ENCODE assay signal across 8 cellular contexts in genomic region chr4:172830295-172830764, GRCh38.
DNase-seq lines count a peak whose midpoint lies in the region; ATAC-seq and TF ChIP-seq lines count a peak whose summit lies in the region.

No MANE protein-coding gene starts in this region.

- H3F3A ChIP-seq in DOHH2 (ENCODE audit: control insufficient read depth, insufficient read depth) (no peaks in the 10 kb centered on the region), Loucy (ENCODE audit: low read depth) (no peaks in the 10 kb centered on the region), neural cell (ENCODE audit: insufficient read depth, low read length, poor library complexity, severe bottlenecking) (no peaks in the 10 kb centered on the region)

- H3K4me2 ChIP-seq in DOHH2 (ENCODE audit: low read length): no peak overlapping the region
- no peak overlapping the region for H3K4me2 ChIP-seq in Loucy (ENCODE audit: low read depth, low read length, poor library complexity, severe bottlenecking)
- no peak overlapping the region for H3K4me2 ChIP-seq in neural cell (ENCODE audit: low read length)

- H3K36me3 ChIP-seq in DOHH2 (ENCODE audit: control insufficient read depth, low read length) (no peaks in the 10 kb centered on the region), Loucy (ENCODE audit: insufficient read depth, low read length) (no peaks in the 10 kb centered on the region), breast epithelium (no peaks in the 10 kb centered on the region), neural cell (ENCODE audit: insufficient read depth, low read length) (no peaks in the 10 kb centered on the region), aorta (ENCODE audit: control insufficient read depth in 1 of 2, insufficient read depth in 2 of 2, low read length in 1 of 2) (no peaks in the 10 kb centered on the region)

- intact Hi-C loops in breast epithelium (cut with DNase I; ENCODE audit: low total_unique reads) (no loop called here), aorta (cut with DNase I) (no loop called here), cardiac septum (cut with DNase I) (no loop called here)

- TF ChIP-seq CTCF in DOHH2 (IDR thresholded peaks at IDR 0.05; ENCODE audit: low read depth, low read length, poor library complexity, severe bottlenecking) (peak; percentile 67), Loucy (conservative IDR thresholded peaks at IDR 0.05; ENCODE audit: low read length) (peak; percentile 76), breast epithelium (IDR thresholded peaks at IDR 0.05) (peak; percentile 23 to 55 (median 44)), neural cell (IDR thresholded peaks at IDR 0.05; ENCODE audit: poor library complexity, severe bottlenecking) (peak; percentile 83)

- H2AFZ ChIP-seq in Loucy (ENCODE audit: low read length) (peak overlapping the region; percentile 26), neural cell (ENCODE audit: low read depth, low read length) (peak overlapping the region; percentile 10)

- no peaks in the 10 kb centered on the region for H3K4me1 ChIP-seq in DOHH2 (ENCODE audit: control insufficient read depth, low read length)
- H3K4me1 ChIP-seq in Loucy (ENCODE audit: insufficient read depth, low read length, poor library complexity, severe bottlenecking): no peaks in the 10 kb centered on the region
- no peaks in the 10 kb centered on the region for H3K4me1 ChIP-seq in breast epithelium
- H3K4me1 ChIP-seq in aorta (ENCODE audit: control insufficient read depth in 1 of 2, insufficient read depth in 2 of 2, low read length in 2 of 2): no peaks in the 10 kb centered on the region

- no peak for TF ChIP-seq EP300 in neural cell (conservative IDR thresholded peaks at IDR 0.05; ENCODE audit: poor library complexity, severe bottlenecking)

- DNase-seq in breast epithelium (ENCODE audit: low spot score in 2 of 2) (no peak), aorta (no peak), cardiac septum (ENCODE audit: low spot score) (no peak)
- no peak for DNase-seq in activated naive CD4-positive, alpha-beta T cell treated with Interleukin-2 at 50 U/mL for 16 hours

- H3K9me2 ChIP-seq in DOHH2 (replicated peaks; ENCODE audit: control insufficient read depth, low read length) (no peaks in the 10 kb centered on the region), Loucy (replicated peaks; ENCODE audit: low read depth, low read length) (no peaks in the 10 kb centered on the region), neural cell (ENCODE audit: insufficient read depth, low read length) (no peaks in the 10 kb centered on the region)

- ATAC-seq in GM18909 (IDR thresholded peaks at IDR 0.05; ENCODE audit: poor library complexity, unreplicated experiment): no peak
- no peak for ATAC-seq in aorta (ENCODE audit: low FRiP score)

- H3K4me3 ChIP-seq in DOHH2 (ENCODE audit: low read length) (no peak overlapping the region), Loucy (ENCODE audit: low read length, poor library complexity, severe bottlenecking) (no peak overlapping the region), breast epithelium (no peak overlapping the region), neural cell (ENCODE audit: low read length) (no peak overlapping the region), aorta (ENCODE audit: low read length in 2 of 2) (no peak overlapping the region)

- H4K20me1 ChIP-seq in DOHH2 (ENCODE audit: control insufficient read depth, insufficient read depth, low read depth, low read length) (no peaks in the 10 kb centered on the region), Loucy (ENCODE audit: insufficient read depth, low read length, poor library complexity, severe bottlenecking) (no peaks in the 10 kb centered on the region), neural cell (ENCODE audit: insufficient read depth) (no peaks in the 10 kb centered on the region)

- no peak overlapping the region for H3K27ac ChIP-seq in DOHH2 (ENCODE audit: low read depth, low read length)
- no peak overlapping the region for H3K27ac ChIP-seq in breast epithelium
- H3K27ac ChIP-seq in neural cell (ENCODE audit: low read length): no peak overlapping the region
- H3K27ac ChIP-seq in aorta (ENCODE audit: low read depth in 1 of 2, low read length in 2 of 2): no peak overlapping the region

- H3K79me2 ChIP-seq in DOHH2 (ENCODE audit: control insufficient read depth, low read length) (no peaks in the 10 kb centered on the region), Loucy (ENCODE audit: insufficient read depth, low read length) (no peaks in the 10 kb centered on the region), neural cell (replicated peaks; ENCODE audit: insufficient read depth, low read length) (no peaks in the 10 kb centered on the region)

- H3K9me3 ChIP-seq in DOHH2 (ENCODE audit: control insufficient read depth, insufficient read depth, low read length): no peaks in the 10 kb centered on the region
- no peaks in the 10 kb centered on the region for H3K9me3 ChIP-seq in Loucy (ENCODE audit: insufficient read depth, low read depth, low read length)
- no peaks in the 10 kb centered on the region for H3K9me3 ChIP-seq in breast epithelium
- no peaks in the 10 kb centered on the region for H3K9me3 ChIP-seq in neural cell (ENCODE audit: low read length)
- peaks cover 1% of the 10 kb centered on the region for H3K9me3 ChIP-seq in aorta (ENCODE audit: control insufficient read depth, low read length)

- 8 to 10% methylated on average over 5 of the region's 5 CpGs for WGBS in aorta, 2 donors

- TF ChIP-seq POLR2A in breast epithelium (IDR thresholded peaks at IDR 0.05): no peak

- H3K9ac ChIP-seq in Loucy (ENCODE audit: low read depth, low read length, poor library complexity, severe bottlenecking) (no peak overlapping the region), neural cell (ENCODE audit: low read length) (peak overlapping the region; percentile 12)

- H3K27me3 ChIP-seq in DOHH2 (ENCODE audit: control insufficient read depth, low read length) (no peaks in the 10 kb centered on the region), Loucy (ENCODE audit: insufficient read depth, low read length, poor library complexity, severe bottlenecking) (no peaks in the 10 kb centered on the region), breast epithelium (no peaks in the 10 kb centered on the region), neural cell (ENCODE audit: insufficient read depth, low read depth, low read length) (no peaks in the 10 kb centered on the region), aorta (ENCODE audit: control insufficient read depth in 1 of 2, insufficient read depth in 2 of 2, low read length in 1 of 2) (no peaks in the 10 kb centered on the region)

- peak; percentile 90 for TF ChIP-seq RAD21 in neural cell (conservative IDR thresholded peaks at IDR 0.05)

TF ChIP-seq in neural cell, 6 proteins besides CTCF, POLR2A, EP300 and RAD21:
- TF ChIP-seq SMC3 (conservative IDR thresholded peaks at IDR 0.05; ENCODE audit: poor library complexity) (peak; percentile 89), TAF1 (IDR thresholded peaks at IDR 0.05; ENCODE audit: low read depth) (no peak)
